ENCODE assay signal across 1 cellular context in the genomic region with DNA sequence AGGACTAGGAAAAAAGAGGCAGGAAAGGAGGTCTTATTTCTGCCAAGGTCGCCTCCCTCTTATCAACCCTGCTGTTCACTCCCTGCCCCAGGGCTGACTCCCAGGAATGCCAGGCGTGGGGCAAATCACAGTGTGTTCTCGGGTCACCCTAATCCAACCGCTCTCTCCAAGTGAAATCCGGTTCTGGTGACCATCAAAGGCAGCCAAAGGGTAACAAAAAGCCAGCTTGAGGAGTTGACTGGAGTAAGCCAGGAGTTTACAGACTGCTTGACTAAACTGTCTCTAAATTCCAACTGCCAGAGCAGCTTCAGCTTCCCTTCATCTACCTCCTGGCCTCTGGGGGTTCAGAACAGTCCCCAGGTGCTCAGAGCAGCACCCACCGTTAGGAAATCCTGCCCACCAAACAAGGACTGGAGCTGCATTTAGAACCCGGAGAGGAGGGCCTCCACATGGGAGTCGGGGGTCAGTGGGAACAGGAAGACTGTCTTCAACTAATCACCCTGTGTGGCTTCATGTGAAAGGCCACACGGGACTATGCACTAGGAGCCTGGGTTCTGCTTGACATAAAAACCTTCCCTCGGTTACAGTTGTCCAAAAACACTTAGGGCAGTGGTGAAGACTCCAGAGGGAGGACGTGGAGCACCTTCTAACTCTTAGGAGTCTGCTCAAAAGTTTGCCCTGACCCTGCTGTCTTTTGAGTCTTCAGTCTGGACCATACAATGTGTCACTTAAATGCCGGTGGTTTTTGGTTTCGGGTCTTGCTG.
TF ChIP-seq lines count a peak whose summit lies in the region.

No MANE protein-coding gene starts in this region.

TF ChIP-seq in GM23338, 12 proteins besides CTCF, POLR2A, EP300 and RAD21 (continued from another document):
- TF ChIP-seq, protein P1, sequence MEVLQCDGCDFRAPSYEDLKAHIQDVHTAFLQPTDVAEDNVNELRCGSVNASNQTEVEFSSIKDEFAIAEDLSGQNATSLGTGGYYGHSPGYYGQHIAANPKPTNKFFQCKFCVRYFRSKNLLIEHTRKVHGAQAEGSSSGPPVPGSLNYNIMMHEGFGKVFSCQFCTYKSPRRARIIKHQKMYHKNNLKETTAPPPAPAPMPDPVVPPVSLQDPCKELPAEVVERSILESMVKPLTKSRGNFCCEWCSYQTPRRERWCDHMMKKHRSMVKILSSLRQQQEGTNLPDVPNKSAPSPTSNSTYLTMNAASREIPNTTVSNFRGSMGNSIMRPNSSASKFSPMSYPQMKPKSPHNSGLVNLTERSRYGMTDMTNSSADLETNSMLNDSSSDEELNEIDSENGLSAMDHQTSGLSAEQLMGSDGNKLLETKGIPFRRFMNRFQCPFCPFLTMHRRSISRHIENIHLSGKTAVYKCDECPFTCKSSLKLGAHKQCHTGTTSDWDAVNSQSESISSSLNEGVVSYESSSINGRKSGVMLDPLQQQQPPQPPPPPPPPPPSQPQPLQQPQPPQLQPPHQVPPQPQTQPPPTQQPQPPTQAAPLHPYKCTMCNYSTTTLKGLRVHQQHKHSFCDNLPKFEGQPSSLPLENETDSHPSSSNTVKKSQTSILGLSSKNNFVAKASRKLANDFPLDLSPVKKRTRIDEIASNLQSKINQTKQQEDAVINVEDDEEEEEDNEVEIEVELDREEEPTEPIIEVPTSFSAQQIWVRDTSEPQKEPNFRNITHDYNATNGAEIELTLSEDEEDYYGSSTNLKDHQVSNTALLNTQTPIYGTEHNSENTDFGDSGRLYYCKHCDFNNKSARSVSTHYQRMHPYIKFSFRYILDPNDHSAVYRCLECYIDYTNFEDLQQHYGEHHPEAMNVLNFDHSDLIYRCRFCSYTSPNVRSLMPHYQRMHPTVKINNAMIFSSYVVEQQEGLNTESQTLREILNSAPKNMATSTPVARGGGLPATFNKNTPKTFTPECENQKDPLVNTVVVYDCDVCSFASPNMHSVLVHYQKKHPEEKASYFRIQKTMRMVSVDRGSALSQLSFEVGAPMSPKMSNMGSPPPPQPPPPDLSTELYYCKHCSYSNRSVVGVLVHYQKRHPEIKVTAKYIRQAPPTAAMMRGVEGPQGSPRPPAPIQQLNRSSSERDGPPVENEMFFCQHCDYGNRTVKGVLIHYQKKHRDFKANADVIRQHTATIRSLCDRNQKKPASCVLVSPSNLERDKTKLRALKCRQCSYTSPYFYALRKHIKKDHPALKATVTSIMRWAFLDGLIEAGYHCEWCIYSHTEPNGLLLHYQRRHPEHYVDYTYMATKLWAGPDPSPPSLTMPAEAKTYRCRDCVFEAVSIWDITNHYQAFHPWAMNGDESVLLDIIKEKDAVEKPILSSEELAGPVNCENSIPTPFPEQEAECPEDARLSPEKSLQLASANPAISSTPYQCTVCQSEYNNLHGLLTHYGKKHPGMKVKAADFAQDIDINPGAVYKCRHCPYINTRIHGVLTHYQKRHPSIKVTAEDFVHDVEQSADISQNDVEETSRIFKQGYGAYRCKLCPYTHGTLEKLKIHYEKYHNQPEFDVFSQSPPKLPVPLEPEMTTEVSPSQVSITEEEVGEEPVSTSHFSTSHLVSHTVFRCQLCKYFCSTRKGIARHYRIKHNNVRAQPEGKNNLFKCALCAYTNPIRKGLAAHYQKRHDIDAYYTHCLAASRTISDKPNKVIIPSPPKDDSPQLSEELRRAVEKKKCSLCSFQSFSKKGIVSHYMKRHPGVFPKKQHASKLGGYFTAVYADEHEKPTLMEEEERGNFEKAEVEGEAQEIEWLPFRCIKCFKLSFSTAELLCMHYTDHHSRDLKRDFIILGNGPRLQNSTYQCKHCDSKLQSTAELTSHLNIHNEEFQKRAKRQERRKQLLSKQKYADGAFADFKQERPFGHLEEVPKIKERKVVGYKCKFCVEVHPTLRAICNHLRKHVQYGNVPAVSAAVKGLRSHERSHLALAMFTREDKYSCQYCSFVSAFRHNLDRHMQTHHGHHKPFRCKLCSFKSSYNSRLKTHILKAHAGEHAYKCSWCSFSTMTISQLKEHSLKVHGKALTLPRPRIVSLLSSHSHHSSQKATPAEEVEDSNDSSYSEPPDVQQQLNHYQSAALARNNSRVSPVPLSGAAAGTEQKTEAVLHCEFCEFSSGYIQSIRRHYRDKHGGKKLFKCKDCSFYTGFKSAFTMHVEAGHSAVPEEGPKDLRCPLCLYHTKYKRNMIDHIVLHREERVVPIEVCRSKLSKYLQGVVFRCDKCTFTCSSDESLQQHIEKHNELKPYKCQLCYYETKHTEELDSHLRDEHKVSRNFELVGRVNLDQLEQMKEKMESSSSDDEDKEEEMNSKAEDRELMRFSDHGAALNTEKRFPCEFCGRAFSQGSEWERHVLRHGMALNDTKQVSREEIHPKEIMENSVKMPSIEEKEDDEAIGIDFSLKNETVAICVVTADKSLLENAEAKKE (CRISPR knock-in tag; IDR thresholded peaks at IDR 0.05) = no peak
- TF ChIP-seq, protein P2, sequence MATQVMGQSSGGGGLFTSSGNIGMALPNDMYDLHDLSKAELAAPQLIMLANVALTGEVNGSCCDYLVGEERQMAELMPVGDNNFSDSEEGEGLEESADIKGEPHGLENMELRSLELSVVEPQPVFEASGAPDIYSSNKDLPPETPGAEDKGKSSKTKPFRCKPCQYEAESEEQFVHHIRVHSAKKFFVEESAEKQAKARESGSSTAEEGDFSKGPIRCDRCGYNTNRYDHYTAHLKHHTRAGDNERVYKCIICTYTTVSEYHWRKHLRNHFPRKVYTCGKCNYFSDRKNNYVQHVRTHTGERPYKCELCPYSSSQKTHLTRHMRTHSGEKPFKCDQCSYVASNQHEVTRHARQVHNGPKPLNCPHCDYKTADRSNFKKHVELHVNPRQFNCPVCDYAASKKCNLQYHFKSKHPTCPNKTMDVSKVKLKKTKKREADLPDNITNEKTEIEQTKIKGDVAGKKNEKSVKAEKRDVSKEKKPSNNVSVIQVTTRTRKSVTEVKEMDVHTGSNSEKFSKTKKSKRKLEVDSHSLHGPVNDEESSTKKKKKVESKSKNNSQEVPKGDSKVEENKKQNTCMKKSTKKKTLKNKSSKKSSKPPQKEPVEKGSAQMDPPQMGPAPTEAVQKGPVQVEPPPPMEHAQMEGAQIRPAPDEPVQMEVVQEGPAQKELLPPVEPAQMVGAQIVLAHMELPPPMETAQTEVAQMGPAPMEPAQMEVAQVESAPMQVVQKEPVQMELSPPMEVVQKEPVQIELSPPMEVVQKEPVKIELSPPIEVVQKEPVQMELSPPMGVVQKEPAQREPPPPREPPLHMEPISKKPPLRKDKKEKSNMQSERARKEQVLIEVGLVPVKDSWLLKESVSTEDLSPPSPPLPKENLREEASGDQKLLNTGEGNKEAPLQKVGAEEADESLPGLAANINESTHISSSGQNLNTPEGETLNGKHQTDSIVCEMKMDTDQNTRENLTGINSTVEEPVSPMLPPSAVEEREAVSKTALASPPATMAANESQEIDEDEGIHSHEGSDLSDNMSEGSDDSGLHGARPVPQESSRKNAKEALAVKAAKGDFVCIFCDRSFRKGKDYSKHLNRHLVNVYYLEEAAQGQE (IDR thresholded peaks at IDR 0.05; ENCODE audit: unreplicated experiment) = no peak
- TF ChIP-seq ZNF114 (CRISPR knock-in tag; IDR thresholded peaks at IDR 0.05) (no peak), CREB1 (CRISPR knock-in tag; IDR thresholded peaks at IDR 0.05; ENCODE audit: low read depth) (no peak), EZH2 (IDR thresholded peaks at IDR 0.05; ENCODE audit: low read depth, unreplicated experiment) (no peak), ZNF331 (CRISPR knock-in tag; IDR thresholded peaks at IDR 0.05; ENCODE audit: low read depth) (no peak), JUNB (IDR thresholded peaks at IDR 0.05; ENCODE audit: unreplicated experiment) (no peak), STAT1 (IDR thresholded peaks at IDR 0.05; ENCODE audit: unreplicated experiment) (no peak)
- TF ChIP-seq, protein P3, sequence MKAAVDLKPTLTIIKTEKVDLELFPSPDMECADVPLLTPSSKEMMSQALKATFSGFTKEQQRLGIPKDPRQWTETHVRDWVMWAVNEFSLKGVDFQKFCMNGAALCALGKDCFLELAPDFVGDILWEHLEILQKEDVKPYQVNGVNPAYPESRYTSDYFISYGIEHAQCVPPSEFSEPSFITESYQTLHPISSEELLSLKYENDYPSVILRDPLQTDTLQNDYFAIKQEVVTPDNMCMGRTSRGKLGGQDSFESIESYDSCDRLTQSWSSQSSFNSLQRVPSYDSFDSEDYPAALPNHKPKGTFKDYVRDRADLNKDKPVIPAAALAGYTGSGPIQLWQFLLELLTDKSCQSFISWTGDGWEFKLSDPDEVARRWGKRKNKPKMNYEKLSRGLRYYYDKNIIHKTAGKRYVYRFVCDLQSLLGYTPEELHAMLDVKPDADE (IDR thresholded peaks at IDR 0.05) = no peak
TF ChIP-seq in GM23338: peak in this region for 0.
